In genomic region chr22:25625684-25626083, GRCh38 we compare ENCODE assay signal across 6 cellular contexts.
DNase-seq lines count a peak whose midpoint lies in the region; ATAC-seq, FAIRE-seq and TF ChIP-seq lines count a peak whose summit lies in the region.
"Not testable (repeated sequence)": the region's sequence is repeated elsewhere in the genome, so short reads cannot be mapped to it uniquely, and the experiment has no call there.

No MANE protein-coding gene starts in this region.

- in situ Hi-C loops in GM12878 (cut with MboI) = not testable (repeated sequence)

- 34% methylated on average over 8 of the region's 8 CpGs for WGBS in GM12878 (ENCODE audit: insufficient coverage, insufficient replicate concordance, low lambda C conversion rate, missing lambda C conversion rate)

- CTCF ChIA-PET in GM12878 (lab: Yijun Ruan, JAX) = not testable (repeated sequence)

- not testable (repeated sequence) for H3K9me3 ChIP-seq in DOHH2 (ENCODE audit: control insufficient read depth, insufficient read depth, low read length); GM12878 (replicated peaks; ENCODE audit: control insufficient read depth, insufficient read depth, low read length); neural progenitor cell (ENCODE audit: low read depth)

- RAD21 ChIA-PET in GM12878 (lab: Charles Lee; ENCODE audit: unreplicated experiment) = interaction anchor here (1.1 kb wide), 1 partner anchor 148 kb away, joined by 3 read pairs; no protein-coding TSS in a partner anchor

- peaks cover 16% of the 10 kb centered on the region for H3K36me3 Mint-ChIP-seq in memory B cell
- not testable (repeated sequence) for H3K36me3 Mint-ChIP-seq in neural progenitor cell

- H3K4me3 ChIP-seq in DOHH2 (ENCODE audit: low read length) = peak overlapping the region; percentile 41; the same call in 1 of the 2 replicates
- H3K4me3 ChIP-seq in Jurkat, Clone E6-1 (ENCODE audit: low read length) = peak overlapping the region; percentile 48
- not testable (repeated sequence) for H3K4me3 ChIP-seq in GM12878, neural progenitor cell

- peak overlapping the region; percentile 67 for H3K4me3 Mint-ChIP-seq in memory B cell
- not testable (repeated sequence) for H3K4me3 Mint-ChIP-seq in neural progenitor cell

- not testable (repeated sequence) for H3K27me3 Mint-ChIP-seq in memory B cell; neural progenitor cell (ENCODE audit: insufficient read depth, low read depth)

- TF ChIP-seq RAD21 in GM12878 (IDR thresholded peaks at IDR 0.05; ENCODE audit: insufficient read depth, low read depth, low read length) = not testable (repeated sequence)

- BruUV-seq in GM12878 (replicated peaks; lab: Mats Ljungman, UMichigan) = not testable (repeated sequence)

- H3K4me1 Mint-ChIP-seq in memory B cell = peaks cover 39% of the 10 kb centered on the region
- H3K4me1 Mint-ChIP-seq in neural progenitor cell = peaks cover 33% of the 10 kb centered on the region

- not testable (repeated sequence) for H3K9me3 Mint-ChIP-seq in memory B cell, neural progenitor cell

- not testable (repeated sequence) for H3K36me3 ChIP-seq in DOHH2 (ENCODE audit: control insufficient read depth, low read length); GM12878 (ENCODE audit: control insufficient read depth in 2 of 2, insufficient read depth in 2 of 2, low read length in 1 of 2); neural progenitor cell

- not testable (repeated sequence) for H2AFZ ChIP-seq in GM12878 (ENCODE audit: control insufficient read depth, low read depth, low read length); neural progenitor cell (replicated peaks)

- H3K4me2 ChIP-seq in DOHH2 (ENCODE audit: low read length) = peak overlapping the region; percentile 51
- not testable (repeated sequence) for H3K4me2 ChIP-seq in GM12878 (ENCODE audit: control insufficient read depth, insufficient read depth); neural progenitor cell

- H3F3A ChIP-seq in DOHH2 (ENCODE audit: control insufficient read depth, insufficient read depth); neural progenitor cell (ENCODE audit: low read depth): not testable (repeated sequence)

- not testable (repeated sequence) for H3K9me2 ChIP-seq in DOHH2 (replicated peaks; ENCODE audit: control insufficient read depth, low read length)

- not testable (repeated sequence) for H3K79me2 ChIP-seq in DOHH2 (ENCODE audit: control insufficient read depth, low read length); neural progenitor cell (ENCODE audit: low read depth)
- H3K79me2 ChIP-seq in GM12878 (ENCODE audit: control insufficient read depth, insufficient read depth, low read length) = peaks cover 12% of the 10 kb centered on the region

- not testable (repeated sequence) for TF ChIP-seq EP300 in GM12878 (IDR thresholded peaks at IDR 0.05; ENCODE audit: borderline replicate concordance in 1 of 2, control insufficient read depth in 1 of 2, low read depth in 2 of 2, low read length in 2 of 2)

- not testable (repeated sequence) for H3K27me3 ChIP-seq in DOHH2 (ENCODE audit: control insufficient read depth, low read length); GM12878 (replicated peaks in 1 of 2; ENCODE audit: control insufficient read depth in 2 of 2, insufficient read depth in 2 of 2, low read length in 1 of 2); neural progenitor cell

- ATAC-seq in GM12878; memory B cell (ENCODE audit: low read depth): not testable (repeated sequence)

- H3K27ac ChIP-seq in DOHH2 (ENCODE audit: low read depth, low read length) (peak overlapping the region; percentile 44; the same call in 1 of the 2 replicates), VCaP (peak overlapping the region; percentile 91)
- not testable (repeated sequence) for H3K27ac ChIP-seq in GM12878 (ENCODE audit: control insufficient read depth, insufficient read depth); neural progenitor cell

- not testable (repeated sequence) for H4K20me1 ChIP-seq in DOHH2 (ENCODE audit: control insufficient read depth, insufficient read depth, low read depth, low read length); GM12878 (ENCODE audit: control insufficient read depth, insufficient read depth); neural progenitor cell (ENCODE audit: low read depth)

- intact Hi-C loops in GM12878 (cut with micrococcal nuclease; ENCODE audit: unreplicated experiment) = not testable (repeated sequence)

- peaks cover 22% of the 10 kb centered on the region for H3K4me1 ChIP-seq in DOHH2 (ENCODE audit: control insufficient read depth, low read length)
- peaks cover 46% of the 10 kb centered on the region for H3K4me1 ChIP-seq in GM12878 (ENCODE audit: control insufficient read depth, insufficient read depth, low read length)
- peaks cover 24% of the 10 kb centered on the region for H3K4me1 ChIP-seq in neural progenitor cell

- not testable (repeated sequence) for TF ChIP-seq CTCF in DOHH2 (IDR thresholded peaks at IDR 0.05; ENCODE audit: low read depth, low read length, poor library complexity, severe bottlenecking); VCaP (conservative IDR thresholded peaks at IDR 0.05); GM12878 (IDR thresholded peaks at IDR 0.05 in 2 of 3, conservative IDR thresholded peaks at IDR 0.05 in 1 of 3; ENCODE audit: control insufficient read depth in 2 of 3, extremely low read depth in 1 of 3, insufficient read depth in 1 of 3, low read depth in 3 of 3, low read length in 3 of 3); neural progenitor cell (IDR thresholded peaks at IDR 0.05)

- SMC1A ChIA-PET in GM12878 (lab: Charles Lee; ENCODE audit: uncharacterized antibody, unreplicated experiment) = interaction anchor here (1.6 to 7.8 kb wide), 2 partner anchors 29 to 57 kb away, joined by 3 to 61 read pairs; no protein-coding TSS in a partner anchor

- POLR2A ChIA-PET in GM12878 (lab: Charles Lee) = not testable (repeated sequence)

- FAIRE-seq in GM12878 (lab: Jason Lieb, UNC) = not testable (repeated sequence)

- H3K9ac ChIP-seq in GM12878 (ENCODE audit: control insufficient read depth, insufficient read depth, low read length); neural progenitor cell: not testable (repeated sequence)

- not testable (repeated sequence) for TF ChIP-seq POLR2A in GM12878 (IDR thresholded peaks at IDR 0.05; ENCODE audit: low read depth, low read length)

- H3K27ac Mint-ChIP-seq in memory B cell (peak overlapping the region; percentile 48), neural progenitor cell (peak overlapping the region; percentile 39)

- not testable (repeated sequence) for DNase-seq in Jurkat, Clone E6-1 (ENCODE audit: low read depth, low spot score); GM12878 (ENCODE audit: low read depth, low spot score); memory B cell (ENCODE audit: low spot score in 2 of 2); neural progenitor cell (ENCODE audit: low spot score)

TF ChIP-seq in GM12878, 131 proteins besides CTCF, POLR2A, EP300 and RAD21:
- peak; percentile 84 for TF ChIP-seq RAD51 (IDR thresholded peaks at IDR 0.05)
- TF ChIP-seq BHLHE40 (IDR thresholded peaks at IDR 0.05; ENCODE audit: borderline replicate concordance in 1 of 2, low read depth in 2 of 2, low read length in 1 of 2) = peak in 1 of 2 experiments; percentile 69; a peak in 2 of 4 replicates
